ENCODE assay signal across 32 cellular contexts in genomic region chr6:163843194-163843593, GRCh38.
"Had no signal": no experiment of that assay in that cellular context is flagged by ENCODE, and none has a peak within 500 bp of the region (broad histone marks: within the 10 kb centered on the region; RNA-seq: fewer than 3 reads in every experiment).

No MANE protein-coding gene starts in this region.

- H3K27me3 ChIP-seq: ascending aorta, brain microvascular endothelial cell, colonic mucosa, esophagus squamous epithelium, gastroesophageal sphincter had no signal

- H3K36me3 ChIP-seq: ascending aorta, brain microvascular endothelial cell, colonic mucosa, esophagus squamous epithelium, gastroesophageal sphincter, WERI-Rb-1 had no signal

- H3K36me3 Mint-ChIP-seq: activated CD8-positive, alpha-beta memory T cell treated with anti-CD3 and anti-CD28 coated beads, Interleukin-2, amount 10 ng/mL, durations not matched to agents 7 days and 5 days; activated naive CD4-positive, alpha-beta T cell treated with anti-CD3 and anti-CD28 coated beads, Interleukin-2, amount 10 ng/mL, durations not matched to agents 7 days and 5 days; activated naive CD8-positive, alpha-beta T cell treated with anti-CD3 and anti-CD28 coated beads, Interleukin-2, amount 10 ng/mL, durations not matched to agents 7 days and 5 days had no signal

- H3K27ac ChIP-seq: ascending aorta, brain microvascular endothelial cell, colonic mucosa, epithelial cell of prostate, esophagus squamous epithelium, gastroesophageal sphincter, WERI-Rb-1 had no signal

- H3K4me3 Mint-ChIP-seq: activated B cell treated with CpG ODN at 0.5 μM for 24 hours; activated CD8-positive, alpha-beta memory T cell treated with anti-CD3 and anti-CD28 coated beads, Interleukin-2, amount 10 ng/mL, durations not matched to agents 7 days and 5 days; activated CD8-positive, alpha-beta T cell treated with anti-CD3 and anti-CD28 coated beads for 36 hours; activated naive CD4-positive, alpha-beta T cell treated with anti-CD3 and anti-CD28 coated beads, Interleukin-2, amount 10 ng/mL, durations not matched to agents 7 days and 5 days; activated naive CD8-positive, alpha-beta T cell treated with anti-CD3 and anti-CD28 coated beads, Interleukin-2, amount 10 ng/mL, durations not matched to agents 7 days and 5 days; activated T-helper 1 cell treated with anti-CD3 and anti-CD28 coated beads, Interleukin-12 subunit alpha, Interleukin-12 subunit beta, Interleukin-2, Interleukin-4 antibody, amounts not matched to agents 30 ng/mL and 10 ng/mL and 1 ng/mL, durations not matched to agents 14 hours and 24 hours and 36 hours; T-helper 17 cell; T-helper 2 cell treated with Interferon-gamma antibody and Interleukin-4, amounts not matched to agents 5 μg/mL and 100 μg/mL, for 36 hours had no signal

- H3K27me3 Mint-ChIP-seq: activated B cell treated with CpG ODN at 0.5 μM for 24 hours; activated CD8-positive, alpha-beta memory T cell treated with anti-CD3 and anti-CD28 coated beads, Interleukin-2, amount 10 ng/mL, durations not matched to agents 7 days and 5 days; activated CD8-positive, alpha-beta T cell treated with anti-CD3 and anti-CD28 coated beads for 36 hours; activated naive CD4-positive, alpha-beta T cell treated with anti-CD3 and anti-CD28 coated beads, Interleukin-2, amount 10 ng/mL, durations not matched to agents 7 days and 5 days; activated naive CD8-positive, alpha-beta T cell treated with anti-CD3 and anti-CD28 coated beads, Interleukin-2, amount 10 ng/mL, durations not matched to agents 7 days and 5 days; T-helper 17 cell had no signal

- H3K27ac Mint-ChIP-seq: activated B cell treated with CpG ODN at 0.5 μM for 24 hours; activated CD8-positive, alpha-beta memory T cell treated with anti-CD3 and anti-CD28 coated beads, Interleukin-2, amount 10 ng/mL, durations not matched to agents 7 days and 5 days; activated CD8-positive, alpha-beta T cell treated with anti-CD3 and anti-CD28 coated beads for 36 hours; activated naive CD4-positive, alpha-beta T cell treated with anti-CD3 and anti-CD28 coated beads, Interleukin-2, amount 10 ng/mL, durations not matched to agents 7 days and 5 days; activated naive CD4-positive, alpha-beta T cell treated with anti-CD3 and anti-CD28 coated beads, Interleukin-2, amount 50 U/mL, for 72 hours; activated naive CD8-positive, alpha-beta T cell treated with anti-CD3 and anti-CD28 coated beads, Interleukin-2, amount 10 ng/mL, durations not matched to agents 7 days and 5 days; activated T-helper 1 cell treated with anti-CD3 and anti-CD28 coated beads, Interleukin-12 subunit alpha, Interleukin-12 subunit beta, Interleukin-2, Interleukin-4 antibody, amounts not matched to agents 30 ng/mL and 10 ng/mL and 1 ng/mL, durations not matched to agents 14 hours and 24 hours and 36 hours; activated T-helper 2 cell treated with anti-CD3 and anti-CD28 coated beads, Interferon-gamma antibody, Interleukin-2, Interleukin-4, amounts not matched to agents 10 μg/mL and 5 μg/mL and 100 μg/mL, durations not matched to agents 14 hours and 24 hours and 36 hours; T-helper 17 cell; T-helper 2 cell treated with Interferon-gamma antibody and Interleukin-4, amounts not matched to agents 5 μg/mL and 100 μg/mL, for 36 hours had no signal

- ATAC-seq: activated CD4-positive, CD25-positive, alpha-beta regulatory T cell treated with anti-CD3 and anti-CD28 coated beads, Interleukin-2, amount 50 U/mL, for 24 hours; activated CD8-positive, alpha-beta memory T cell treated with anti-CD3 and anti-CD28 coated beads, Interleukin-2, amount 10 ng/mL, durations not matched to agents 7 days and 5 days; activated CD8-positive, alpha-beta T cell treated with anti-CD3 and anti-CD28 coated beads for 36 hours; activated naive CD4-positive, alpha-beta T cell treated with anti-CD3 and anti-CD28 coated beads, Interleukin-2, amount 50 U/mL, for 72 hours; gastroesophageal sphincter; T-helper 17 cell had no signal

- H3K4me1 ChIP-seq: ascending aorta, colonic mucosa had no signal

- H3K9me3 ChIP-seq: ascending aorta, colonic mucosa, esophagus squamous epithelium, gastroesophageal sphincter had no signal

- H3K4me3 ChIP-seq: ascending aorta, colonic mucosa, esophagus squamous epithelium, gastroesophageal sphincter had no signal

- H3K4me1 Mint-ChIP-seq: activated B cell treated with CpG ODN at 0.5 μM for 24 hours; activated CD8-positive, alpha-beta memory T cell treated with anti-CD3 and anti-CD28 coated beads, Interleukin-2, amount 10 ng/mL, durations not matched to agents 7 days and 5 days; activated naive CD4-positive, alpha-beta T cell treated with anti-CD3 and anti-CD28 coated beads, Interleukin-2, amount 10 ng/mL, durations not matched to agents 7 days and 5 days; activated naive CD8-positive, alpha-beta T cell treated with anti-CD3 and anti-CD28 coated beads, Interleukin-2, amount 10 ng/mL, durations not matched to agents 7 days and 5 days; T-helper 17 cell had no signal

- DNase-seq: activated B cell treated with CpG ODN at 0.5 μM for 24 hours; activated CD4-positive, alpha-beta T cell treated with anti-CD3 and anti-CD28 coated beads for 48 hours; activated CD4-positive, alpha-beta T cell treated with anti-CD3 and anti-CD28 coated beads, Interleukin-2, amount 50 U/mL, for 1 hour; activated CD4-positive, alpha-beta T cell treated with anti-CD3 and anti-CD28 coated beads, Interleukin-2, amount 50 U/mL, for 48 hours; activated CD8-positive, alpha-beta memory T cell treated with anti-CD3 and anti-CD28 coated beads, Interleukin-2, amount 10 ng/mL, durations not matched to agents 7 days and 5 days; activated CD8-positive, alpha-beta memory T cell treated with anti-CD3 and anti-CD28 coated beads, Interleukin-2, amount 50 U/mL, for 4 hours; activated CD8-positive, alpha-beta T cell treated with anti-CD3 and anti-CD28 coated beads for 36 hours; activated gamma-delta T cell; activated naive CD4-positive, alpha-beta T cell; activated naive CD4-positive, alpha-beta T cell treated with anti-CD3 and anti-CD28 coated beads, Interleukin-2, amount 10 ng/mL, durations not matched to agents 7 days and 5 days; activated naive CD8-positive, alpha-beta T cell treated with anti-CD3 and anti-CD28 coated beads, Interleukin-2, amount 10 ng/mL, durations not matched to agents 7 days and 5 days; activated T-cell treated with anti-CD3 and anti-CD28 coated beads, Interleukin-2, amount 50 U/mL, for 1 hour; activated T-cell treated with anti-CD3 and anti-CD28 coated beads, Interleukin-2, amount 50 U/mL, for 48 hours; brain microvascular endothelial cell; caudate nucleus; cerebellar nuclear complex; colonic mucosa; effector CD8-positive, alpha-beta T cell; esophagus squamous epithelium; foreskin melanocyte; T-helper 1 cell; T-helper 17 cell; T1000; WERI-Rb-1 had no signal
